9 cellular contexts compared by ENCODE assay signal in genomic region chr1:158793604-158794003, GRCh38. TPM values are rescaled to one million over a fixed set of nuclear protein-coding genes. Genes with fewer than 3 reads are reported as not detected.
DNase-seq lines count a peak whose midpoint lies in the region; TF ChIP-seq lines count a peak whose summit lies in the region.
"Had no signal": no experiment of that assay in that cellular context is flagged by ENCODE, and none has a peak within 500 bp of the region (broad histone marks: within the 10 kb centered on the region; RNA-seq: fewer than 3 reads in every experiment).

No MANE protein-coding gene starts in this region.

- no peaks in the 10 kb centered on the region for H3K9me2 ChIP-seq in MM.1S (replicated peaks; ENCODE audit: insufficient read depth, low read length)

- H2AFZ ChIP-seq in MM.1S (ENCODE audit: low read length) (no peak overlapping the region), osteoblast (ENCODE audit: low read length) (no peak overlapping the region)

- intact Hi-C loops in testis (cut with DNase I; ENCODE audit: low total_unique reads) = no loop called here

- no peak overlapping the region for H3K9ac ChIP-seq in MM.1S (ENCODE audit: low read length)

- H3F3A ChIP-seq in MM.1S (ENCODE audit: insufficient read depth, low read length) = no peaks in the 10 kb centered on the region

- no peaks in the 10 kb centered on the region for H3K79me2 ChIP-seq in MM.1S (ENCODE audit: low read length)
- no peaks in the 10 kb centered on the region for H3K79me2 ChIP-seq in osteoblast (ENCODE audit: insufficient read depth, low read length)

- H3K9me3 ChIP-seq in MM.1S (replicated peaks; ENCODE audit: insufficient read depth, low read length) (no peaks in the 10 kb centered on the region), osteoblast (ENCODE audit: low read depth, low read length) (no peaks in the 10 kb centered on the region), testis (no peaks in the 10 kb centered on the region)

- H3K4me2 ChIP-seq in MM.1S (ENCODE audit: low read depth, low read length) (no peak overlapping the region), osteoblast (ENCODE audit: insufficient read depth, low read length) (no peak overlapping the region)

- H3K36me3 ChIP-seq in MM.1S (replicated peaks; ENCODE audit: insufficient read depth, low read length) (no peaks in the 10 kb centered on the region), osteoblast (ENCODE audit: insufficient read depth, low read length) (no peaks in the 10 kb centered on the region), testis (ENCODE audit: low read depth, missing control alignments) (no peaks in the 10 kb centered on the region)

- peak; percentile 47 for DNase-seq in DMS53 (lab: John Stamatoyannopoulos, UW)
- no peak for DNase-seq in DMS53 treated with DMSO at 0.1 percent for 48 hours (lab: John Stamatoyannopoulos, UW; ENCODE audit: unreplicated experiment)
- DNase-seq in MM.1S = peak; percentile 53
- DNase-seq in activated naive CD4-positive, alpha-beta T cell treated with anti-CD3 and anti-CD28 coated beads, Interleukin-2, amount 50 U/mL, for 16 hours = peak; percentile 43
- peak; percentile 39 for DNase-seq in stimulated activated CD4-positive, alpha-beta T cell treated with anti-CD3 and anti-CD28 coated beads, Interleukin-1b, Interleukin-23, amount 100 ng/mL, for 48 hours
- no peak for DNase-seq in NCI-H524 (lab: John Stamatoyannopoulos, UW)
- no peak for DNase-seq in osteoblast (ENCODE audit: insufficient read length, low spot score, missing footprints)
- DNase-seq in testis = no peak

- no peaks in the 10 kb centered on the region for H3K4me1 ChIP-seq in MM.1S (ENCODE audit: low read length)
- no peaks in the 10 kb centered on the region for H3K4me1 ChIP-seq in osteoblast (ENCODE audit: insufficient read depth, low read length)
- H3K4me1 ChIP-seq in testis = no peaks in the 10 kb centered on the region

- H3K4me3 ChIP-seq in MM.1S (ENCODE audit: low read length) (no peak overlapping the region), osteoblast (ENCODE audit: insufficient read depth, low read length) (no peak overlapping the region), testis (no peak overlapping the region)

- H3K27ac ChIP-seq in MM.1S (ENCODE audit: low read length) = no peak overlapping the region
- H3K27ac ChIP-seq in osteoblast (ENCODE audit: low read depth, low read length) = no peak overlapping the region
- no peak overlapping the region for H3K27ac ChIP-seq in testis

- WGBS in testis, 2 donors = 88% methylated on average over 2 of the region's 2 CpGs

- no peaks in the 10 kb centered on the region for H3K27me3 ChIP-seq in MM.1S (replicated peaks; ENCODE audit: insufficient read depth, low read length)
- no peaks in the 10 kb centered on the region for H3K27me3 ChIP-seq in osteoblast (ENCODE audit: insufficient read depth, low read length)
- no peaks in the 10 kb centered on the region for H3K27me3 ChIP-seq in testis

- H4K20me1 ChIP-seq in MM.1S (ENCODE audit: insufficient read depth, low read length) = no peaks in the 10 kb centered on the region
- H4K20me1 ChIP-seq in osteoblast (ENCODE audit: insufficient read depth, low read length) = no peaks in the 10 kb centered on the region

- TF ChIP-seq CTCF in MM.1S (IDR thresholded peaks at IDR 0.05; ENCODE audit: low read length) = peak; percentile 71
- TF ChIP-seq CTCF in osteoblast (IDR thresholded peaks at IDR 0.05; ENCODE audit: extremely low read depth, low read depth, low read length) = no peak
- no peak for TF ChIP-seq CTCF in testis (IDR thresholded peaks at IDR 0.05)

- no peak for TF ChIP-seq POLR2A in testis (IDR thresholded peaks at IDR 0.05)

RNA-seq across cellular contexts. Expression of gene OR6N2, which starts 12.6 kb away (rescaled TPM):
- total RNA-seq in osteoblast (not detected in 2 replicates), testis (not detected)
- polyA plus RNA-seq in testis (ENCODE audit: insufficient read depth, low read depth, low replicate concordance) = not detected
- total RNA-seq: H4 had no signal

RNA-seq across cellular contexts. Expression of gene OR6N1, which starts 21.6 kb away (rescaled TPM):
- not detected in 2 replicates for total RNA-seq in osteoblast
- total RNA-seq in testis = 1 to 10 TPM in 1 of 2 donors, not detected in 1; 1.0 TPM
- polyA plus RNA-seq in testis (ENCODE audit: insufficient read depth, low read depth, low replicate concordance) = not detected
- total RNA-seq: H4 had no signal

RNA-seq across cellular contexts. Expression of gene MNDA, which starts 37.5 kb away (rescaled TPM):
- total RNA-seq in osteoblast (under 0.01 TPM in 1 of 2 replicates, not detected in the other), testis (10 to 100 TPM; 11.5 to 12.8 TPM)
- 6.8 TPM for polyA plus RNA-seq in testis (ENCODE audit: insufficient read depth, low read depth, low replicate concordance)

RNA-seq across cellular contexts. Expression of gene OR6K6, which starts 39.1 kb away (rescaled TPM):
- total RNA-seq in osteoblast = not detected in 2 replicates
- total RNA-seq in testis = not detected
- not detected for polyA plus RNA-seq in testis (ENCODE audit: insufficient read depth, low read depth, low replicate concordance)
- total RNA-seq: H4 had no signal

Comparison
In these comparisons a context has a peak if more than half of its experiments do, and no peak if none do; other contexts are left out.
1. DNase-seq: peak in DMS53 (single experiment), MM.1S (single experiment), activated naive CD4-positive, alpha-beta T cell treated with anti-CD3 and anti-CD28 coated beads, Interleukin-2, amount 50 U/mL, for 16 hours (single experiment) and stimulated activated CD4-positive, alpha-beta T cell treated with anti-CD3 and anti-CD28 coated beads, Interleukin-1b, Interleukin-23, amount 100 ng/mL, for 48 hours (single experiment); none in DMS53 treated with DMSO at 0.1 percent for 48 hours (single experiment), NCI-H524 (0 of 2), osteoblast (single experiment) and testis (single experiment).
2. RNA of gene MNDA, which starts 37.5 kb away (total RNA-seq): 11.5 to 12.8 TPM in testis; under 0.01 TPM in osteoblast; every median in the first group is over 10 times any median in the second.